In the genomic region with DNA sequence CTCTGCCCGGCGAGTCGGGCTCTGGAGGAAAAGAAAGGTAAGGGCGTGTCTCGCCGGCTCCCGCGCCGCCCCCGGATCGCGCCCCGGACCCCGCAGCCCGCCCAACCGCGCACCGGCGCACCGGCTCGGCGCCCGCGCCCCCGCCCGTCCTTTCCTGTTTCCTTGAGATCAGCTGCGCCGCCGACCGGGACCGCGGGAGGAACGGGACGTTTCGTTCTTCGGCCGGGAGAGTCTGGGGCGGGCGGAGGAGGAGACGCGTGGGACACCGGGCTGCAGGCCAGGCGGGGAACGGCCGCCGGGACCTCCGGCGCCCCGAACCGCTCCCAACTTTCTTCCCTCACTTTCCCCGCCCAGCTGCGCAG, we compare ENCODE assay signal across 8 cellular contexts. TPM values are rescaled to one million over a fixed set of nuclear protein-coding genes. Genes with fewer than 3 reads are reported as not detected.
DNase-seq lines count a peak whose midpoint lies in the region; ATAC-seq and TF ChIP-seq lines count a peak whose summit lies in the region.

No MANE protein-coding gene starts in this region.

- peaks cover 3% of the 10 kb centered on the region; the same call in 1 of the 2 replicates for H3K36me3 ChIP-seq in ACC112 (ENCODE audit: insufficient read depth, low read length)
- H3K36me3 ChIP-seq in muscle layer of colon (ENCODE audit: insufficient read depth, low read length) = no peaks in the 10 kb centered on the region

- H3K79me2 ChIP-seq in ACC112 (ENCODE audit: control insufficient read depth, insufficient read depth, low read length, unreplicated experiment) = peaks cover 59% of the 10 kb centered on the region

- H3K4me3 ChIP-seq in ACC112 (ENCODE audit: low read depth, low read length) (peak overlapping the region; percentile 86), muscle layer of colon (ENCODE audit: low read depth in 1 of 2, low read length in 2 of 2) (peak overlapping the region; percentile 64 to 86)

- H3K4me3 Mint-ChIP-seq in CD14-positive monocyte = peak overlapping the region in 1 of 2 donors; percentile 60

- H3K27ac Mint-ChIP-seq in CD14-positive monocyte = no peak overlapping the region

- H3K36me3 Mint-ChIP-seq in CD14-positive monocyte = no peaks in the 10 kb centered on the region

- DNase-seq in LHCN-M2 (ENCODE audit: low read depth) = peak; percentile 39
- no peak for DNase-seq in epithelial cell of prostate (ENCODE audit: low read depth, low spot score)
- DNase-seq in CD14-positive monocyte (ENCODE audit: low spot score) = no peak
- DNase-seq in hippocampal formation (lab: John Stamatoyannopoulos, UW) = no peak

- H3K4me1 Mint-ChIP-seq in CD14-positive monocyte = no peaks in the 10 kb centered on the region

- peaks cover 0 to 32% (median 10%) of the 10 kb centered on the region in 7 donors for H3K9me3 Mint-ChIP-seq in CD14-positive monocyte

- intact Hi-C loops in CD14-positive monocyte (cut with micrococcal nuclease) = no loop called here

- no peaks in the 10 kb centered on the region for H3K9me3 ChIP-seq in muscle layer of colon (ENCODE audit: low read length)

- H3K4me1 ChIP-seq in ACC112 (ENCODE audit: control insufficient read depth, insufficient read depth, low read length, unreplicated experiment) = peaks cover 36% of the 10 kb centered on the region
- H3K4me1 ChIP-seq in muscle layer of colon (ENCODE audit: insufficient read depth, low read length) = peaks cover 9% of the 10 kb centered on the region

- H3K27me3 Mint-ChIP-seq in CD14-positive monocyte (ENCODE audit: low read depth in 3 of 3) = peaks cover 38 to 60% (median 39%) of the 10 kb centered on the region in 3 donors

- H3K27me3 ChIP-seq in ACC112 (ENCODE audit: insufficient read depth, low read length) (no peaks in the 10 kb centered on the region), muscle layer of colon (ENCODE audit: control insufficient read depth in 1 of 2, insufficient read depth in 2 of 2, low read length in 2 of 2) (no peaks in the 10 kb centered on the region)

- no peak for TF ChIP-seq CTCF in CD14-positive monocyte (IDR thresholded peaks at IDR 0.05)

- ATAC-seq in HG02623 (IDR thresholded peaks at IDR 0.05; ENCODE audit: unreplicated experiment) (no peak), HG03196 (IDR thresholded peaks at IDR 0.05; ENCODE audit: unreplicated experiment) (no peak)

- H3K27ac ChIP-seq in ACC112 (ENCODE audit: low read depth, low read length) = peak overlapping the region; percentile 76
- peak overlapping the region; percentile 94 for H3K27ac ChIP-seq in epithelial cell of prostate
- H3K27ac ChIP-seq in muscle layer of colon (ENCODE audit: low read depth, low read length) = peak overlapping the region; percentile 87

- H3K9ac ChIP-seq in muscle layer of colon (ENCODE audit: low read length) = peak overlapping the region; percentile 51

- no peak overlapping the region for H2AFZ ChIP-seq in ACC112 (ENCODE audit: low read length, unreplicated experiment)

RNA-seq across cellular contexts. Expression of a gene that starts 0.5 kb away (rescaled TPM):
- total RNA-seq in LHCN-M2 (2014; rRNA removed) = 78.7 and 94.1 TPM in 2 replicates
- polyA plus RNA-seq in LHCN-M2 (2012) = 26.0 TPM
- polyA plus RNA-seq in CD14-positive monocyte = not detected
